16 cellular contexts compared by ENCODE assay signal in genomic region chr4:140090215-140090731, GRCh38.
DNase-seq lines count a peak whose midpoint lies in the region; ATAC-seq and TF ChIP-seq lines count a peak whose summit lies in the region.
"Had no signal": no experiment of that assay in that cellular context is flagged by ENCODE, and none has a peak within 500 bp of the region (broad histone marks: within the 10 kb centered on the region; RNA-seq: fewer than 3 reads in every experiment).

No MANE protein-coding gene starts in this region.

- no peak for DNase-seq in CD14-positive monocyte (ENCODE audit: low spot score)
- peak; percentile 88 for DNase-seq in M059J (ENCODE audit: low read depth)
- DNase-seq in dermis microvascular lymphatic vessel endothelial cell (ENCODE audit: low read depth in 2 of 2), result peak; percentile 87
- DNase-seq in nephron progenitor cell, result no peak
- no peak for DNase-seq in NK-92 treated with Interleukin-12 subunit alpha and Interleukin-12 subunit beta, amount 100 ng/mL, for 24 hours (lab: John Stamatoyannopoulos, UW)
- DNase-seq in NOMO-1 (lab: John Stamatoyannopoulos, UW; ENCODE audit: unreplicated experiment in 2 of 2), result no peak
- DNase-seq: activated CD8-positive, alpha-beta memory T cell treated with anti-CD3 and anti-CD28 coated beads, Interleukin-2, amount 10 ng/mL, durations not matched to agents 7 days and 5 days; C1 segment of cervical spinal cord; NCI-H2029 treated with DMSO at 0.1 percent for 48 hours; NCI-H748 treated with DMSO at 0.1 percent for 48 hours; transverse colon had no signal

- H3K9me3 Mint-ChIP-seq in CD14-positive monocyte (peaks cover 0 to 2% (median 0%) of the 10 kb centered on the region in 7 donors), nephron progenitor cell (no peaks in the 10 kb centered on the region)
- H3K9me3 Mint-ChIP-seq: activated naive CD4-positive, alpha-beta T cell treated with anti-CD3 and anti-CD28 coated beads, Interleukin-2, amount 50 U/mL, for 24 hours; memory B cell had no signal

- H3K4me3 Mint-ChIP-seq in CD14-positive monocyte (peak overlapping the region in 1 of 2 donors; percentile 6), nephron progenitor cell (no peak overlapping the region)
- H3K4me3 Mint-ChIP-seq: activated CD8-positive, alpha-beta memory T cell treated with anti-CD3 and anti-CD28 coated beads, Interleukin-2, amount 10 ng/mL, durations not matched to agents 7 days and 5 days; activated naive CD4-positive, alpha-beta T cell treated with anti-CD3 and anti-CD28 coated beads, Interleukin-2, amount 50 U/mL, for 24 hours; memory B cell had no signal

- peaks cover 5 to 8% of the 10 kb centered on the region in 2 donors for H3K36me3 Mint-ChIP-seq in CD14-positive monocyte
- peaks cover 8% of the 10 kb centered on the region for H3K36me3 Mint-ChIP-seq in nephron progenitor cell (ENCODE audit: low read depth)
- H3K36me3 Mint-ChIP-seq: activated naive CD4-positive, alpha-beta T cell treated with anti-CD3 and anti-CD28 coated beads, Interleukin-2, amount 50 U/mL, for 24 hours; memory B cell had no signal

- H3K27ac Mint-ChIP-seq in CD14-positive monocyte, result peak overlapping the region; percentile 85 to 97 (median 93)
- peak overlapping the region; percentile 55 for H3K27ac Mint-ChIP-seq in nephron progenitor cell
- H3K27ac Mint-ChIP-seq: activated CD8-positive, alpha-beta memory T cell treated with anti-CD3 and anti-CD28 coated beads, Interleukin-2, amount 10 ng/mL, durations not matched to agents 7 days and 5 days; activated naive CD4-positive, alpha-beta T cell treated with anti-CD3 and anti-CD28 coated beads, Interleukin-2, amount 50 U/mL, for 24 hours; memory B cell had no signal

- intact Hi-C loops in CD14-positive monocyte (cut with micrococcal nuclease), result loop anchor here (2.0 to 10.0 kb wide), 6 partner anchors 33 to 1075 kb away; partner anchors contain the start of genes MAML3 (in 1 of the 2) and NOCT (in 1 of the 2)

- peaks cover 61% of the 10 kb centered on the region for H3K4me1 Mint-ChIP-seq in CD14-positive monocyte
- peaks cover 79% of the 10 kb centered on the region for H3K4me1 Mint-ChIP-seq in nephron progenitor cell

- H3K27me3 Mint-ChIP-seq in CD14-positive monocyte (ENCODE audit: low read depth in 3 of 3), result no peaks in the 10 kb centered on the region
- H3K27me3 Mint-ChIP-seq in nephron progenitor cell (ENCODE audit: low read depth, poor library complexity), result peaks cover 3% of the 10 kb centered on the region
- H3K27me3 Mint-ChIP-seq: activated CD8-positive, alpha-beta memory T cell treated with anti-CD3 and anti-CD28 coated beads, Interleukin-2, amount 10 ng/mL, durations not matched to agents 7 days and 5 days; activated naive CD4-positive, alpha-beta T cell treated with anti-CD3 and anti-CD28 coated beads, Interleukin-2, amount 50 U/mL, for 24 hours had no signal

- TF ChIP-seq CTCF in CD14-positive monocyte (IDR thresholded peaks at IDR 0.05) (no peak), nephron progenitor cell (IDR thresholded peaks at IDR 0.05) (no peak)

- ATAC-seq in GM18520 (IDR thresholded peaks at IDR 0.05; ENCODE audit: unreplicated experiment), result no peak
- ATAC-seq in HG02973 (IDR thresholded peaks at IDR 0.05; ENCODE audit: unreplicated experiment), result no peak
- ATAC-seq: activated CD8-positive, alpha-beta memory T cell treated with anti-CD3 and anti-CD28 coated beads, Interleukin-2, amount 10 ng/mL, durations not matched to agents 7 days and 5 days; esophagus mucosa had no signal

Comparison
In these comparisons a context has a peak if more than half of its experiments do, and no peak if none do; other contexts are left out.
1. DNase-seq: peak in M059J (single experiment) and dermis microvascular lymphatic vessel endothelial cell (2 of 2); none in CD14-positive monocyte (single experiment), nephron progenitor cell (single experiment), NK-92 treated with Interleukin-12 subunit alpha and Interleukin-12 subunit beta, amount 100 ng/mL, for 24 hours (single experiment) and NOMO-1 (0 of 2).